ENCODE assay signal across 10 cellular contexts in genomic region chr16:47970291-47970931, GRCh38.
DNase-seq lines count a peak whose midpoint lies in the region; ATAC-seq and TF ChIP-seq lines count a peak whose summit lies in the region.
"Had no signal": no experiment of that assay in that cellular context is flagged by ENCODE, and none has a peak within 500 bp of the region (broad histone marks: within the 10 kb centered on the region; RNA-seq: fewer than 3 reads in every experiment).

No MANE protein-coding gene starts in this region.

- intact Hi-C loops in Calu3 (cut with micrococcal nuclease; ENCODE audit: unreplicated experiment), result loop anchor here (10.0 kb wide), 1 partner anchor 184 kb away; the partner anchor contains the start of gene ABCC12

- H3K27ac Mint-ChIP-seq in Calu3 (ENCODE audit: unreplicated experiment), result no peak overlapping the region
- H3K27ac Mint-ChIP-seq: CD4-positive, alpha-beta memory T cell had no signal

- CTCF ChIA-PET in Calu3 (lab: Charles Lee), result no interaction called here

- no peaks in the 10 kb centered on the region for H3K4me1 Mint-ChIP-seq in Calu3 (ENCODE audit: low read depth, unreplicated experiment)
- H3K4me1 Mint-ChIP-seq: CD4-positive, alpha-beta memory T cell had no signal

- TF ChIP-seq CTCF in Calu3 (IDR thresholded peaks at IDR 0.05; ENCODE audit: unreplicated experiment), result no peak

- DNase-seq in Calu3, result peak; percentile 6
- DNase-seq in KBM-7, result peak; percentile 45
- DNase-seq in amniotic epithelial cell (ENCODE audit: low read depth), result peak; percentile 57
- peak; percentile 59 for DNase-seq in islet precursor cell
- DNase-seq in NCI-H1930 (lab: John Stamatoyannopoulos, UW), result no peak
- DNase-seq: CD4-positive, alpha-beta memory T cell; stimulated activated CD4-positive, alpha-beta T cell treated with anti-CD3 and anti-CD28 coated beads, Interleukin-1b, Interleukin-23, amount 100 ng/mL, for 48 hours had no signal

- peaks cover 63% of the 10 kb centered on the region for H3K27me3 Mint-ChIP-seq in Calu3 (ENCODE audit: unreplicated experiment)

- H3K9me3 Mint-ChIP-seq in Calu3 (ENCODE audit: low read depth, unreplicated experiment), result no peaks in the 10 kb centered on the region

- no TSS peak for BruUV-seq in Calu3 (replicated peaks; lab: Mats Ljungman, UMichigan)

- no peak overlapping the region for H3K4me3 Mint-ChIP-seq in Calu3 (ENCODE audit: low read depth, unreplicated experiment)
- H3K4me3 Mint-ChIP-seq: CD4-positive, alpha-beta memory T cell had no signal

- no peak for ATAC-seq in HG02678 (IDR thresholded peaks at IDR 0.05; ENCODE audit: unreplicated experiment)
- no peak for ATAC-seq in HG03196 (IDR thresholded peaks at IDR 0.05; ENCODE audit: unreplicated experiment)
- no peak for ATAC-seq in GM19035 (IDR thresholded peaks at IDR 0.05; ENCODE audit: unreplicated experiment)

- in situ Hi-C loops in KBM-7 (cut with MboI; ENCODE audit: low pct_unique_long_range_greater_than_20kb, low sequenced_read_pairs), result no loop called here

- no peaks in the 10 kb centered on the region for H3K36me3 Mint-ChIP-seq in Calu3 (ENCODE audit: insufficient read depth, unreplicated experiment)
- H3K36me3 Mint-ChIP-seq: CD4-positive, alpha-beta memory T cell had no signal

Comparison
In these comparisons a context has a peak if more than half of its experiments do, and no peak if none do; other contexts are left out.
1. DNase-seq: peak in Calu3 (single experiment), KBM-7 (single experiment), amniotic epithelial cell (single experiment) and islet precursor cell (single experiment); none in NCI-H1930 (0 of 2).